ENCODE assay signal across 1 cellular context in the genomic region with DNA sequence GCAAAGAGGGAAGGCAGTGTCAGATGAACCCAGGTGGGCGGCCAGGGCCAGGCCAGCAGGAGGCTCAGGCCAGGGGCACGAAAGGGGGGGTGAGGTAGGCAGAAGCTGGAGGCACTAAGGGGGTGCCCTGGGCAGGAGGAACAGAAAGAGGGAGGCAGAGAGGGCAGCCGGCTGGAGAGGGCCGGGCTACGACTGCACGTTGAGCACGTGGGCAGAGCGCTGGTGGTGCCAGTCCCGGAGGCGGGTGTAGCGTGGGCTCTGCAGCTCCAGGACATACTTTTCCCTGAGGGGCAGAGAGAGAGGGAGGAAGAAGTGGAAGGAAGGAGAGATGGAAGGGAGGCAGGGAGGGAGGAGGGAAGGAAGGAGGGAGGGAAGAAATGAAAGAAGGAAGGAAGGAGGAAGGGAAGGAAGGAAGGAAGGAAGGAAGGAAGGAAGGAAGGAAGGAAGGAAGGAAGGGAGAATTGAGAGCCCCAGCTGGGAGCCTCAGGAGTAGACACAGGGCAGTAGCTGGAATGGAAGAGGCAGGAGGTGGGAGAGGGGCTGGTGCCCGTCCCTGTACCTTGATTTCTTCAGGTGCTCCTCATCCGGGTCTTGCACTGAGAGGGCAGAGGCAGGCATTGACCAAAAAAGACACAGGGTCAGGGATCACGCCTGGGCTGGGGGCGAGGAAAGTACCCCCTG.
A peak's percentile ranks its signal among the peaks of the same experiment; 100 is the strongest.
TF ChIP-seq lines count a peak whose summit lies in the region.

No MANE protein-coding gene starts in this region.

TF ChIP-seq in endothelial cell of umbilical vein, 7 proteins besides CTCF, POLR2A, EP300 and RAD21:
- no peak for TF ChIP-seq MYC (IDR thresholded peaks at IDR 0.05; ENCODE audit: low read depth, low read length)
- TF ChIP-seq, protein P1, sequence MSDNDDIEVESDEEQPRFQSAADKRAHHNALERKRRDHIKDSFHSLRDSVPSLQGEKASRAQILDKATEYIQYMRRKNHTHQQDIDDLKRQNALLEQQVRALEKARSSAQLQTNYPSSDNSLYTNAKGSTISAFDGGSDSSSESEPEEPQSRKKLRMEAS (IDR thresholded peaks at IDR 0.05; ENCODE audit: insufficient read depth, insufficient read length) = peak; percentile 25
